In the genomic region with DNA sequence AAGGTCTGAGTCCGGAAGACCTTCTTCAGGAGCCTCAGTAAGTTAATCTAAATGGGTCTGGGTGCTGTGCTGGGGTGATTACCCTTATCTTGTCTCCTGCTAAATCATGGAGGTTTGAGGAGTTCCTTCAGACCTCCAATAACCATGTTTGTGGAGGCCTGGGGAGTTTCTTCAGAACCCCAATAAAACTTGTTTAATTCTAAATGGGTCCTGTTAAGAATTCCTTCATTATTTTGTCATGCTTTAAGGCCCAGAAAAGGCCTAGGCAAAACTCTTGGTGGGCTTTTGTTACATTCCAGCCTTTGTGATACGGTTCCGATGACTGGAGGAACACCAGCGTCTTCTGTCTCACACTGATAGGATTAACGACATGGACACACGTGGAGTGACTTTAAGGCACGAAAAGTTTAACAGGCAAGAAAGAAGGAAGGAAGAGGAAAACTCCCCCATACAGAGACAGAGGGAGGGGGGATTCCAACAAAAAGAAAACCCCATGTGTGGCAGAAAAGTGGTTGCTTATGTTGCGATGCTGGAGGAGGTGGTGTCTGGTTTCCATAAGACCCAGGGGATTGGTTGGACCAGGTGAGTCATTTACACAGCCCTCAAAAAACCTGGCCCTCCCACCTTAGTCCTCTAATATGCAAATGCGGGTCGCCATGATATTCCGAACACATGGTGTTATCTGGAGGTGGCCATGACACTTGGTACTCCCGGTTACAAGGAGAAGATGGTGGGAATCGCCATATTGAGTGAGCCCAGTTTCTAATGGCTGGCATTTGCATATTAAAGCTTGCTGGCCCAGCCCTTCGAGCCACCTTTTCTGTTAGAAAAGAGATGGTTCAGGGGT, we compare ENCODE assay signal across 19 cellular contexts.
DNase-seq lines count a peak whose midpoint lies in the region; ATAC-seq and TF ChIP-seq lines count a peak whose summit lies in the region.
"Had no signal": no experiment of that assay in that cellular context is flagged by ENCODE, and none has a peak within 500 bp of the region (broad histone marks: within the 10 kb centered on the region; RNA-seq: fewer than 3 reads in every experiment).

No MANE protein-coding gene starts in this region.

- H2AK9ac ChIP-seq in IMR-90 (replicated peaks; ENCODE audit: low read depth, low read length, poor library complexity) = no peak overlapping the region

- H3K9me3 ChIP-seq in IMR-90 (ENCODE audit: control insufficient read depth, insufficient read depth, low read length) (no peaks in the 10 kb centered on the region), endodermal cell (ENCODE audit: control insufficient read depth, low read length) (no peaks in the 10 kb centered on the region), osteoblast (ENCODE audit: low read depth, low read length) (no peaks in the 10 kb centered on the region)
- H3K9me3 ChIP-seq: psoas muscle had no signal

- peak; percentile 58 for ATAC-seq in GM23338
- no peak for ATAC-seq in IMR-90 (ENCODE audit: low read depth)
- ATAC-seq: activated T-cell treated with anti-CD3 and anti-CD28 coated beads, Interleukin-2, amount 50 U/mL, for 72 hours; PC-3; psoas muscle had no signal

- H3K36me3 ChIP-seq in GM23338 (ENCODE audit: insufficient read depth) (no peaks in the 10 kb centered on the region), IMR-90 (ENCODE audit: control insufficient read depth, insufficient read depth, low read length) (no peaks in the 10 kb centered on the region), endodermal cell (ENCODE audit: control insufficient read depth, insufficient read depth, low read length) (no peaks in the 10 kb centered on the region), osteoblast (ENCODE audit: insufficient read depth, low read length) (no peaks in the 10 kb centered on the region)

- no peaks in the 10 kb centered on the region; the same call in 1 of the 3 replicates for H3K9me3 Mint-ChIP-seq in GM23338
- peaks cover 6% of the 10 kb centered on the region for H3K9me3 Mint-ChIP-seq in endodermal cell
- H3K9me3 Mint-ChIP-seq in nephron progenitor cell = no peaks in the 10 kb centered on the region
- H3K9me3 Mint-ChIP-seq in activated T-cell treated with anti-CD3 and anti-CD28 coated beads, Interleukin-2, amount 50 U/mL, for 24 hours = no peaks in the 10 kb centered on the region
- no peaks in the 10 kb centered on the region for H3K9me3 Mint-ChIP-seq in type B pancreatic cell
- H3K9me3 Mint-ChIP-seq: activated naive CD4-positive, alpha-beta T cell treated with anti-CD3 and anti-CD28 coated beads, Interleukin-2, amount 50 U/mL, for 24 hours; activated T-cell treated with anti-CD3 and anti-CD28 coated beads, Interleukin-2, amount 50 U/mL, for 72 hours; CD4-positive, alpha-beta T cell had no signal

- WGBS in IMR-90 (ENCODE audit: extremely low coverage in 2 of 2, insufficient read length in 1 of 2), 2 experiments = no CpG with 5 or more reads among the region's 14 CpGs
- WGBS in endodermal cell (ENCODE audit: insufficient coverage in 1 of 2, insufficient read length in 1 of 2), 2 experiments = 46 to 60% methylated on average over 7 to 12 of the region's 14 CpGs

- H3K4me1 Mint-ChIP-seq in GM23338 (peaks cover 69% of the 10 kb centered on the region), endodermal cell (peaks cover 76% of the 10 kb centered on the region), nephron progenitor cell (peaks cover 63% of the 10 kb centered on the region), type B pancreatic cell (ENCODE audit: unreplicated experiment) (peaks cover 23% of the 10 kb centered on the region)
- H3K4me1 Mint-ChIP-seq in activated T-cell treated with anti-CD3 and anti-CD28 coated beads, Interleukin-2, amount 50 U/mL, for 24 hours (ENCODE audit: low read depth) = no peaks in the 10 kb centered on the region
- H3K4me1 Mint-ChIP-seq: activated naive CD4-positive, alpha-beta T cell treated with anti-CD3 and anti-CD28 coated beads, Interleukin-2, amount 50 U/mL, for 24 hours had no signal

- TF ChIP-seq CTCF in GM23338 (conservative IDR thresholded peaks at IDR 0.05; ENCODE audit: low read depth in 2 of 2) (no peak), IMR-90 (conservative IDR thresholded peaks at IDR 0.05; ENCODE audit: low read depth, low read length) (no peak), endodermal cell (conservative IDR thresholded peaks at IDR 0.05) (no peak), nephron progenitor cell (IDR thresholded peaks at IDR 0.05) (no peak), osteoblast (IDR thresholded peaks at IDR 0.05; ENCODE audit: extremely low read depth, low read depth, low read length) (no peak), type B pancreatic cell (conservative IDR thresholded peaks at IDR 0.05) (no peak)

- H2AFZ ChIP-seq in GM23338 (no peak overlapping the region), IMR-90 (replicated peaks; ENCODE audit: low read length, poor library complexity) (no peak overlapping the region), osteoblast (ENCODE audit: low read length) (no peak overlapping the region)

- H3F3A ChIP-seq in GM23338 (replicated peaks; ENCODE audit: low read depth) = 0 out of 2 replicates have a peak, but pooled peaks cover 4% of the 10 kb centered on the region

- no peak overlapping the region for H3K23ac ChIP-seq in IMR-90 (ENCODE audit: low read depth, low read length)

- peak overlapping the region; percentile 60; the same call in 1 of the 2 replicates for H3K18ac ChIP-seq in IMR-90 (ENCODE audit: low read depth, low read length)

- H3K79me1 ChIP-seq in IMR-90 (ENCODE audit: low read depth in 1 of 2, low read length in 2 of 2) = peaks cover 13 to 15% of the 10 kb centered on the region in 2 experiments; a peak in 3 of 4 replicates

- peak overlapping the region; percentile 36; the same call in 1 of the 3 replicates for H2BK15ac ChIP-seq in IMR-90 (ENCODE audit: low read depth, low read length)

- POLR2A ChIA-PET in IMR-90 (lab: Charles Lee; ENCODE audit: unreplicated experiment) = interaction anchor here (0.5 kb wide), 1 partner anchor 85 kb away, joined by 7 read pairs; no protein-coding TSS in a partner anchor

- no peaks in the 10 kb centered on the region for H3K9me2 ChIP-seq in GM23338 (ENCODE audit: insufficient read depth)

- no peak overlapping the region for H3K56ac ChIP-seq in IMR-90 (ENCODE audit: extremely low read depth, insufficient read depth, low read length)

- no peak overlapping the region for H3K4me3 Mint-ChIP-seq in GM23338
- peak overlapping the region; percentile 39 for H3K4me3 Mint-ChIP-seq in endodermal cell
- peak overlapping the region; percentile 12 for H3K4me3 Mint-ChIP-seq in nephron progenitor cell
- H3K4me3 Mint-ChIP-seq in activated T-cell treated with anti-CD3 and anti-CD28 coated beads, Interleukin-2, amount 50 U/mL, for 24 hours = no peak overlapping the region
- no peak overlapping the region for H3K4me3 Mint-ChIP-seq in type B pancreatic cell
- H3K4me3 Mint-ChIP-seq: activated naive CD4-positive, alpha-beta T cell treated with anti-CD3 and anti-CD28 coated beads, Interleukin-2, amount 50 U/mL, for 24 hours; activated T-cell treated with anti-CD3 and anti-CD28 coated beads, Interleukin-2, amount 50 U/mL, for 72 hours; CD4-positive, alpha-beta T cell had no signal

- DNase-seq in GM23338 (ENCODE audit: low spot score) = peak; percentile 96
- no peak for DNase-seq in IMR-90
- peak; percentile 88 for DNase-seq in endodermal cell
- no peak for DNase-seq in nephron progenitor cell
- no peak for DNase-seq in activated T-cell treated with anti-CD3 and anti-CD28 coated beads, Interleukin-2, amount 50 U/mL, for 24 hours
- DNase-seq in osteoblast (ENCODE audit: insufficient read length, low spot score, missing footprints) = no peak
- DNase-seq in type B pancreatic cell (ENCODE audit: extremely low spot score, unreplicated experiment) = no peak
- DNase-seq: activated CD4-positive, alpha-beta T cell treated with anti-CD3 and anti-CD28 coated beads for 4 hours; activated T-cell treated with anti-CD3 and anti-CD28 coated beads, Interleukin-2, amount 50 U/mL, for 72 hours; aorta; CD4-positive, alpha-beta T cell; dermis blood vessel endothelial cell; DMS79; islet precursor cell; NCI-H748 treated with DMSO at 0.1 percent for 48 hours; PC-3; psoas muscle; SIG-M5 had no signal

- H3K27ac ChIP-seq in GM23338 (ENCODE audit: low read depth) = peak overlapping the region; percentile 99
- H3K27ac ChIP-seq in IMR-90 (ENCODE audit: insufficient read depth, low read length) = no peak overlapping the region
- no peak overlapping the region for H3K27ac ChIP-seq in endodermal cell (ENCODE audit: low read depth, low read length)
- no peak overlapping the region for H3K27ac ChIP-seq in osteoblast (ENCODE audit: low read depth, low read length)
- H3K27ac ChIP-seq: psoas muscle had no signal

- H2BK120ac ChIP-seq in IMR-90 (ENCODE audit: low read depth, low read length) = peak overlapping the region; percentile 64; the same call in 1 of the 2 replicates

- H3K9me1 ChIP-seq in IMR-90 (ENCODE audit: insufficient read depth, low read length) = peaks cover 25% of the 10 kb centered on the region

- CTCF ChIA-PET in IMR-90 (lab: Yijun Ruan, JAX) = interaction anchor here (0.9 kb wide), 1 partner anchor 18 kb away, joined by 4 read pairs; no protein-coding TSS in a partner anchor

- peaks cover 52% of the 10 kb centered on the region for H3K4me1 ChIP-seq in GM23338 (ENCODE audit: insufficient read depth)
- peaks cover 30% of the 10 kb centered on the region for H3K4me1 ChIP-seq in IMR-90 (ENCODE audit: control insufficient read depth, insufficient read depth, low read length)
- H3K4me1 ChIP-seq in endodermal cell (ENCODE audit: control insufficient read depth, insufficient read depth, low read length) = peaks cover 36% of the 10 kb centered on the region
- peaks cover 56% of the 10 kb centered on the region for H3K4me1 ChIP-seq in osteoblast (ENCODE audit: insufficient read depth, low read length)

- peak overlapping the region in 1 of 2 experiments; percentile 14; a peak in 1 of 4 replicates for H4K8ac ChIP-seq in IMR-90 (ENCODE audit: low read depth in 2 of 2, low read length in 2 of 2)

- no peak for TF ChIP-seq RAD21 in IMR-90 (IDR thresholded peaks at IDR 0.05; ENCODE audit: low read length)

- no peak for TF ChIP-seq POLR2A in IMR-90 (IDR thresholded peaks at IDR 0.05; ENCODE audit: low read depth, low read length)

- H2AK5ac ChIP-seq in IMR-90 (ENCODE audit: low read depth, low read length) = peak overlapping the region; percentile 41; the same call in 1 of the 2 replicates

- peaks cover 24% of the 10 kb centered on the region for H3K27me3 Mint-ChIP-seq in GM23338 (ENCODE audit: insufficient read depth, low read depth, poor library complexity)
- peaks cover 21% of the 10 kb centered on the region for H3K27me3 Mint-ChIP-seq in endodermal cell (ENCODE audit: insufficient read depth)
- H3K27me3 Mint-ChIP-seq in nephron progenitor cell (ENCODE audit: low read depth, poor library complexity) = peaks cover 4% of the 10 kb centered on the region
- no peaks in the 10 kb centered on the region for H3K27me3 Mint-ChIP-seq in activated T-cell treated with anti-CD3 and anti-CD28 coated beads, Interleukin-2, amount 50 U/mL, for 24 hours
- peaks cover 7% of the 10 kb centered on the region for H3K27me3 Mint-ChIP-seq in type B pancreatic cell
- H3K27me3 Mint-ChIP-seq: activated naive CD4-positive, alpha-beta T cell treated with anti-CD3 and anti-CD28 coated beads, Interleukin-2, amount 50 U/mL, for 24 hours had no signal

- H3K4ac ChIP-seq in IMR-90 (ENCODE audit: low read depth, low read length) = peak overlapping the region; percentile 8; the same call in 1 of the 2 replicates

- intact Hi-C loops in IMR-90 (cut with micrococcal nuclease) = no loop called here

- H3K4me3 ChIP-seq in GM23338 (no peak overlapping the region), IMR-90 (ENCODE audit: insufficient read depth, low read depth, low read length) (no peak overlapping the region), endodermal cell (ENCODE audit: low read length) (no peak overlapping the region), osteoblast (ENCODE audit: insufficient read depth, low read length) (no peak overlapping the region)
- H3K4me3 ChIP-seq: psoas muscle had no signal

- H3K36me3 Mint-ChIP-seq in GM23338 (ENCODE audit: low read depth) = peaks cover 5% of the 10 kb centered on the region; the same call in 1 of the 3 replicates
- H3K36me3 Mint-ChIP-seq in endodermal cell (ENCODE audit: low read depth) = no peaks in the 10 kb centered on the region
- no peaks in the 10 kb centered on the region for H3K36me3 Mint-ChIP-seq in nephron progenitor cell (ENCODE audit: low read depth)
- H3K36me3 Mint-ChIP-seq in activated T-cell treated with anti-CD3 and anti-CD28 coated beads, Interleukin-2, amount 50 U/mL, for 24 hours (ENCODE audit: low read depth) = no peaks in the 10 kb centered on the region
- no peaks in the 10 kb centered on the region for H3K36me3 Mint-ChIP-seq in type B pancreatic cell
- H3K36me3 Mint-ChIP-seq: activated naive CD4-positive, alpha-beta T cell treated with anti-CD3 and anti-CD28 coated beads, Interleukin-2, amount 50 U/mL, for 24 hours had no signal

- H4K20me1 ChIP-seq in GM23338 (replicated peaks; ENCODE audit: insufficient read depth) (no peaks in the 10 kb centered on the region), IMR-90 (ENCODE audit: insufficient read depth, low read length) (no peaks in the 10 kb centered on the region), osteoblast (ENCODE audit: insufficient read depth, low read length) (no peaks in the 10 kb centered on the region)

- H3K9ac ChIP-seq in IMR-90 (ENCODE audit: low read depth, low read length) (no peak overlapping the region), endodermal cell (ENCODE audit: extremely low read depth, low read length, poor library complexity, severe bottlenecking) (no peak overlapping the region)

- peak overlapping the region; percentile 97 for H3K27ac Mint-ChIP-seq in GM23338
- H3K27ac Mint-ChIP-seq in endodermal cell = peak overlapping the region; percentile 87
- peak overlapping the region; percentile 59 for H3K27ac Mint-ChIP-seq in nephron progenitor cell
- no peak overlapping the region for H3K27ac Mint-ChIP-seq in activated T-cell treated with anti-CD3 and anti-CD28 coated beads, Interleukin-2, amount 50 U/mL, for 24 hours
- no peak overlapping the region for H3K27ac Mint-ChIP-seq in type B pancreatic cell
- H3K27ac Mint-ChIP-seq: activated naive CD4-positive, alpha-beta T cell treated with anti-CD3 and anti-CD28 coated beads, Interleukin-2, amount 50 U/mL, for 24 hours; activated T-cell treated with anti-CD3 and anti-CD28 coated beads, Interleukin-2, amount 50 U/mL, for 72 hours; CD4-positive, alpha-beta T cell had no signal

- no peak overlapping the region for H2BK5ac ChIP-seq in IMR-90 (ENCODE audit: low read depth, low read length, poor library complexity, severe bottlenecking)

- in situ Hi-C loops in IMR-90 (cut with MboI; ENCODE audit: low sequenced_read_pairs) = no loop called here

- H4K91ac ChIP-seq in IMR-90 (ENCODE audit: insufficient read depth, low read depth, low read length) = peak overlapping the region; percentile 19

- H3K79me2 ChIP-seq in GM23338 (replicated peaks; ENCODE audit: insufficient read depth) (no peaks in the 10 kb centered on the region), osteoblast (ENCODE audit: insufficient read depth, low read length) (no peaks in the 10 kb centered on the region)

- H4K5ac ChIP-seq in IMR-90 (ENCODE audit: low read depth, low read length) = peak overlapping the region; percentile 12; the same call in 1 of the 2 replicates

- dilution Hi-C loops in IMR-90 (cut with HindIII; ENCODE audit: low sequenced_read_pairs, unreplicated experiment) = no loop called here

- no peak overlapping the region for H3K14ac ChIP-seq in IMR-90 (replicated peaks; ENCODE audit: low read depth, low read length)

- peak overlapping the region; percentile 36 for H2BK20ac ChIP-seq in IMR-90 (ENCODE audit: low read depth, low read length)

- no peaks in the 10 kb centered on the region for H3K27me3 ChIP-seq in GM23338 (ENCODE audit: insufficient read depth)
- no peaks in the 10 kb centered on the region for H3K27me3 ChIP-seq in IMR-90 (ENCODE audit: control insufficient read depth, insufficient read depth, low read length)
- H3K27me3 ChIP-seq in endodermal cell (ENCODE audit: control insufficient read depth, insufficient read depth, low read length, poor library complexity, severe bottlenecking) = peaks cover 14% of the 10 kb centered on the region
- H3K27me3 ChIP-seq in osteoblast (ENCODE audit: insufficient read depth, low read length) = no peaks in the 10 kb centered on the region

- BruUV-seq in IMR-90 (replicated peaks; lab: Mats Ljungman, UMichigan) = no TSS peak

- H3K4me2 ChIP-seq in GM23338 = peak overlapping the region; percentile 64; the same call in 1 of the 2 replicates
- H3K4me2 ChIP-seq in IMR-90 (ENCODE audit: low read depth, low read length) = no peak overlapping the region
- no peak overlapping the region for H3K4me2 ChIP-seq in osteoblast (ENCODE audit: insufficient read depth, low read length)

Comparison
In these comparisons a context has a peak if more than half of its experiments do, and no peak if none do; other contexts are left out.
1. DNase-seq: peak in GM23338 (single experiment) and endodermal cell (single experiment); none in IMR-90 (single experiment), nephron progenitor cell (single experiment), activated T-cell treated with anti-CD3 and anti-CD28 coated beads, Interleukin-2, amount 50 U/mL, for 24 hours (single experiment), osteoblast (single experiment) and type B pancreatic cell (single experiment).
2. H3K27ac Mint-ChIP-seq: peak in GM23338 (single experiment), endodermal cell (single experiment) and nephron progenitor cell (single experiment); none in activated T-cell treated with anti-CD3 and anti-CD28 coated beads, Interleukin-2, amount 50 U/mL, for 24 hours (single experiment) and type B pancreatic cell (single experiment).
3. H3K4me3 Mint-ChIP-seq: peak in endodermal cell (single experiment) and nephron progenitor cell (single experiment); none in GM23338 (single experiment), activated T-cell treated with anti-CD3 and anti-CD28 coated beads, Interleukin-2, amount 50 U/mL, for 24 hours (single experiment) and type B pancreatic cell (single experiment).